8 cellular contexts compared by ENCODE assay signal in the genomic region with DNA sequence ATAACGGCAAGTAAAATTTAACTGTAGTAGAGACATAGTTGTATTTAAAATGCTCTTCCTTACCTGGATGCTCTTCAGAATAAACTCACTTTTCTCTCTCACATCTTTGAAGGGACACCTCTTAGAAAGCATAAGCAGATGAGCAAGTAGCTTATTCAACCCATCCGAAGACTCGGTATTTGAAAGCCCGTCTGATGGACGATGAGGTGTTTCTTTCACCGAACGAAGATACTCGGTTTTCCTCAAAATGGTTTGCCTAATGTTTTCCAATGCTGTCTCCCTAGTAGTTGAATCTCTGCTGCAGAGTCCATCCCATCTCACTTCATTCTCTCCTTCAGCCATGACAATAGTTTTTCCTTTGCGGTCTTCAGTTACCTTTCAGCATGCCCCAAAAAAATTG. TPM values are rescaled to one million over a fixed set of nuclear protein-coding genes. Genes with fewer than 3 reads are reported as not detected.
DNase-seq lines count a peak whose midpoint lies in the region; ATAC-seq and TF ChIP-seq lines count a peak whose summit lies in the region.

No MANE protein-coding gene starts in this region.

- H3K4me1 ChIP-seq in left ventricle myocardium inferior: peaks cover 69% of the 10 kb centered on the region
- H3K4me1 ChIP-seq in right cardiac atrium (ENCODE audit: control insufficient read depth, insufficient read depth, low read length): peaks cover 3% of the 10 kb centered on the region
- H3K4me1 ChIP-seq in skeletal muscle tissue (ENCODE audit: control insufficient read depth in 3 of 3, insufficient read depth in 3 of 3, low read length in 3 of 3): peaks cover 17 to 33% (median 31%) of the 10 kb centered on the region in 3 donors

- H3K4me1 Mint-ChIP-seq in activated CD4-positive, alpha-beta memory T cell treated with anti-CD3 and anti-CD28 coated beads for 36 hours (ENCODE audit: low read depth): peaks cover 44% of the 10 kb centered on the region

- POLR2A ChIA-PET in activated CD4-positive, alpha-beta memory T cell treated with anti-CD3 and anti-CD28 coated beads for 36 hours (lab: Charles Lee): interaction anchor here (0.7 to 2.3 kb wide), 7 partner anchors 19 to 537 kb away, joined by 3 to 24 read pairs (median 3); partner anchors contain the start of gene CD164

- H3K36me3 ChIP-seq in left ventricle myocardium inferior (peaks cover 3% of the 10 kb centered on the region), skeletal muscle tissue (ENCODE audit: control insufficient read depth in 3 of 3, insufficient read depth in 3 of 3, low read length in 3 of 3) (no peaks in the 10 kb centered on the region)

- H3K27ac Mint-ChIP-seq in activated CD4-positive, alpha-beta memory T cell treated with anti-CD3 and anti-CD28 coated beads for 36 hours: peak overlapping the region; percentile 76

- H3K27me3 Mint-ChIP-seq in activated CD4-positive, alpha-beta memory T cell treated with anti-CD3 and anti-CD28 coated beads for 36 hours: no peaks in the 10 kb centered on the region

- H3K4me3 Mint-ChIP-seq in activated CD4-positive, alpha-beta memory T cell treated with anti-CD3 and anti-CD28 coated beads for 36 hours: peak overlapping the region; percentile 95

- no peak for DNase-seq in left ventricle myocardium inferior
- DNase-seq in left cardiac atrium: no peak
- DNase-seq in activated CD4-positive, alpha-beta memory T cell treated with anti-CD3 and anti-CD28 coated beads for 36 hours: no peak
- no peak for DNase-seq in right cardiac atrium
- no peak for DNase-seq in omental fat pad (ENCODE audit: low spot score)
- no peak for DNase-seq in activated CD4-positive, alpha-beta T cell treated with anti-CD3 and anti-CD28 coated beads, Interleukin-2, amount 50 U/mL, for 4 hours

- intact Hi-C loops in left ventricle myocardium inferior (cut with micrococcal nuclease): no loop called here
- intact Hi-C loops in left cardiac atrium (cut with DNase I): loop anchor here in 1 of 2 donors (5.0 kb wide), 1 partner anchor 289 kb away; the partner anchor contains the start of gene CD164
- intact Hi-C loops in activated CD4-positive, alpha-beta memory T cell treated with anti-CD3 and anti-CD28 coated beads for 36 hours (cut with micrococcal nuclease): loop anchor here (1.0 to 10.0 kb wide), 9 partner anchors 85 to 1721 kb away; partner anchors contain the start of genes AK9, CDK19, FIG4 and MICAL1
- intact Hi-C loops in right cardiac atrium (cut with DNase I): loop anchor here in 2 of 4 donors (10.0 kb wide), 1 partner anchor 291 kb away; the partner anchor contains the start of gene CD164 (in 2 of the 2)

- H3K9me3 ChIP-seq in left ventricle myocardium inferior (replicated peaks) (no peaks in the 10 kb centered on the region), right cardiac atrium (ENCODE audit: control insufficient read depth, low read length) (no peaks in the 10 kb centered on the region), skeletal muscle tissue (ENCODE audit: control insufficient read depth in 3 of 3, low read length in 3 of 3) (no peaks in the 10 kb centered on the region)

- H3K9me3 Mint-ChIP-seq in activated CD4-positive, alpha-beta memory T cell treated with anti-CD3 and anti-CD28 coated beads for 36 hours: no peaks in the 10 kb centered on the region

- H3K36me3 Mint-ChIP-seq in activated CD4-positive, alpha-beta memory T cell treated with anti-CD3 and anti-CD28 coated beads for 36 hours: peaks cover 5% of the 10 kb centered on the region

- H3K27me3 ChIP-seq in left ventricle myocardium inferior (ENCODE audit: low read depth) (no peaks in the 10 kb centered on the region), right cardiac atrium (ENCODE audit: control insufficient read depth, insufficient read depth) (no peaks in the 10 kb centered on the region), skeletal muscle tissue (ENCODE audit: control insufficient read depth in 3 of 3, insufficient read depth in 3 of 3, low read length in 3 of 3) (no peaks in the 10 kb centered on the region)

- H3K9ac ChIP-seq in skeletal muscle tissue (ENCODE audit: low read depth in 1 of 3, low read length in 3 of 3): peak overlapping the region; percentile 71 to 96 (median 86)

- TF ChIP-seq CTCF in left ventricle myocardium inferior (IDR thresholded peaks at IDR 0.05; ENCODE audit: borderline replicate concordance): no peak
- TF ChIP-seq CTCF in omental fat pad (IDR thresholded peaks at IDR 0.05): no peak

- peak overlapping the region; percentile 74 for H3K4me3 ChIP-seq in left ventricle myocardium inferior
- H3K4me3 ChIP-seq in right cardiac atrium (ENCODE audit: low read length): peak overlapping the region; percentile 85
- peak overlapping the region; percentile 80 to 98 (median 95) for H3K4me3 ChIP-seq in skeletal muscle tissue (ENCODE audit: low read length in 3 of 3)

- CTCF ChIA-PET in activated CD4-positive, alpha-beta memory T cell treated with anti-CD3 and anti-CD28 coated beads for 36 hours (lab: Charles Lee): interaction anchor here (1.1 to 2.5 kb wide), 4 partner anchors 19 to 552 kb away, joined by 3 to 11 read pairs (median 4); partner anchors contain the start of gene CD164

- 0% methylated on average over 9 of the region's 9 CpGs for WGBS in right cardiac atrium

- ATAC-seq in left cardiac atrium: no peak
- no peak for ATAC-seq in right cardiac atrium
- no peak for ATAC-seq in omental fat pad (ENCODE audit: low FRiP score)
- ATAC-seq in HG02970 (IDR thresholded peaks at IDR 0.05; ENCODE audit: low FRiP score, unreplicated experiment): no peak

- H3K27ac ChIP-seq in left ventricle myocardium inferior (replicated peaks) (peak overlapping the region; percentile 99), right cardiac atrium (ENCODE audit: low read length) (peak overlapping the region; percentile 48), skeletal muscle tissue (ENCODE audit: low read depth, low read length) (peak overlapping the region; percentile 97)

RNA-seq across cellular contexts. Expression of gene SESN1, which starts 0.9 kb away (rescaled TPM):
- total RNA-seq in left ventricle myocardium inferior: 44.1 TPM
- total RNA-seq in left cardiac atrium: 10 to 100 TPM; 22.4 to 54.0 TPM
- total RNA-seq in activated CD4-positive, alpha-beta memory T cell treated with anti-CD3 and anti-CD28 coated beads for 36 hours: 10 to 100 TPM in 1 of 2 experiments, 1 to 10 TPM in 1; 9.3 to 10.6 TPM
- 10 to 100 TPM; 26.5 to 60.5 (median 41.2) TPM for total RNA-seq in right cardiac atrium
- 40.8 TPM for polyA plus RNA-seq in right cardiac atrium
- 68.4 TPM for total RNA-seq in skeletal muscle tissue
- 100 to 1,000 TPM in 1 of 4 donors, 10 to 100 TPM in 3; 54.2 to 117 (median 90.5) TPM for total RNA-seq in omental fat pad

RNA-seq across cellular contexts. Expression of gene CEP57L1, which starts 1.6 kb away (rescaled TPM):
- total RNA-seq in left ventricle myocardium inferior (6.2 TPM), left cardiac atrium (10 to 100 TPM in 1 of 2 donors, 1 to 10 TPM in 1; 7.6 to 10.2 TPM), right cardiac atrium (10 to 100 TPM in 1 of 4 donors, 1 to 10 TPM in 3; 7.1 to 10.4 (median 9.1) TPM), skeletal muscle tissue (20.4 TPM), omental fat pad (10 to 100 TPM in 3 of 4 donors, 1 to 10 TPM in 1; 7.8 to 25.6 (median 19.6) TPM)
- total RNA-seq in activated CD4-positive, alpha-beta memory T cell treated with anti-CD3 and anti-CD28 coated beads for 36 hours: 10 to 100 TPM; 23.0 to 27.8 TPM
- polyA plus RNA-seq in right cardiac atrium: 8.2 TPM

Comparison
In these comparisons a context has a peak if more than half of its experiments do, and no peak if none do; other contexts are left out.
1. H3K27ac ChIP-seq: peak in every context shown above with its lines; median percentile 99 in left ventricle myocardium inferior; 97 in skeletal muscle tissue; 48 in right cardiac atrium.